Comparison of ENCODE assay signal across 9 cellular contexts in genomic region chr1:54944610-54945392, GRCh38.
DNase-seq lines count a peak whose midpoint lies in the region; ATAC-seq, FAIRE-seq and TF ChIP-seq lines count a peak whose summit lies in the region.
"Had no signal": no experiment of that assay in that cellular context is flagged by ENCODE, and none has a peak within 500 bp of the region (broad histone marks: within the 10 kb centered on the region; RNA-seq: fewer than 3 reads in every experiment).

No MANE protein-coding gene starts in this region.

- H3K9ac ChIP-seq in DND-41 (ENCODE audit: low read depth, low read length), result no peak overlapping the region

- no peaks in the 10 kb centered on the region for H3K36me3 ChIP-seq in DND-41 (ENCODE audit: insufficient read depth, low read length)

- H2AFZ ChIP-seq in DND-41 (ENCODE audit: low read depth, low read length), result no peak overlapping the region

- no peaks in the 10 kb centered on the region for H3K4me1 ChIP-seq in DND-41 (ENCODE audit: insufficient read depth, low read length)

- no peak overlapping the region for H3K4me3 ChIP-seq in DND-41 (ENCODE audit: low read depth in 1 of 2, low read length in 2 of 2)
- H3K4me3 ChIP-seq in WI38 (ENCODE audit: low read depth, low read length), result peak overlapping the region; percentile 27

- H3K27ac ChIP-seq in DND-41 (ENCODE audit: low read length), result no peak overlapping the region
- no peak overlapping the region for H3K27ac ChIP-seq in caudate nucleus (ENCODE audit: low read depth, low read length)

- H3K9me3 ChIP-seq in DND-41 (ENCODE audit: insufficient read depth, low read length, severe bottlenecking), result no peaks in the 10 kb centered on the region

- peak; percentile 81 for ATAC-seq in DND-41 (ENCODE audit: insufficient read depth, low read depth)
- peak; percentile 64 for ATAC-seq in HG02678 (IDR thresholded peaks at IDR 0.05; ENCODE audit: unreplicated experiment)
- no peak for ATAC-seq in HG03097 (IDR thresholded peaks at IDR 0.05; ENCODE audit: low FRiP score, unreplicated experiment)

- DNase-seq in DND-41 (peak; percentile 68), NCI-H2196 (lab: John Stamatoyannopoulos, UW; ENCODE audit: unreplicated experiment) (peak; percentile 79), caudate nucleus (lab: John Stamatoyannopoulos, UW) (peak in 52 of 61 donors; percentile 2 to 79 (median 30))
- DNase-seq in stimulated activated CD4-positive, alpha-beta T cell treated with anti-CD3 and anti-CD28 coated beads, Interleukin-12 subunit alpha, Interleukin-12 subunit beta, amount 100 ng/mL, for 4 hours, result peak; percentile 48

- H3K79me2 ChIP-seq in DND-41 (ENCODE audit: insufficient read depth, low read length), result no peaks in the 10 kb centered on the region

- FAIRE-seq in islet of Langerhans (lab: Jason Lieb, UNC), result peak; percentile 85
- FAIRE-seq: colon had no signal

- H3K27me3 ChIP-seq in DND-41 (ENCODE audit: insufficient read depth, low read length, poor library complexity), result peaks cover 5% of the 10 kb centered on the region

- H3K4me2 ChIP-seq in DND-41 (ENCODE audit: insufficient read depth, low read length), result no peak overlapping the region; the same call in 1 of the 2 replicates

- TF ChIP-seq CTCF in DND-41 (IDR thresholded peaks at IDR 0.05; ENCODE audit: borderline replicate concordance, extremely low read depth, low read length, poor library complexity, severe bottlenecking) (peak; percentile 83), WI38 (IDR thresholded peaks at IDR 0.05; ENCODE audit: low read depth, low read length) (peak; percentile 78)

- no peaks in the 10 kb centered on the region for H4K20me1 ChIP-seq in DND-41 (ENCODE audit: insufficient read depth, low read length)
